11 cellular contexts compared by ENCODE assay signal in the genomic region with DNA sequence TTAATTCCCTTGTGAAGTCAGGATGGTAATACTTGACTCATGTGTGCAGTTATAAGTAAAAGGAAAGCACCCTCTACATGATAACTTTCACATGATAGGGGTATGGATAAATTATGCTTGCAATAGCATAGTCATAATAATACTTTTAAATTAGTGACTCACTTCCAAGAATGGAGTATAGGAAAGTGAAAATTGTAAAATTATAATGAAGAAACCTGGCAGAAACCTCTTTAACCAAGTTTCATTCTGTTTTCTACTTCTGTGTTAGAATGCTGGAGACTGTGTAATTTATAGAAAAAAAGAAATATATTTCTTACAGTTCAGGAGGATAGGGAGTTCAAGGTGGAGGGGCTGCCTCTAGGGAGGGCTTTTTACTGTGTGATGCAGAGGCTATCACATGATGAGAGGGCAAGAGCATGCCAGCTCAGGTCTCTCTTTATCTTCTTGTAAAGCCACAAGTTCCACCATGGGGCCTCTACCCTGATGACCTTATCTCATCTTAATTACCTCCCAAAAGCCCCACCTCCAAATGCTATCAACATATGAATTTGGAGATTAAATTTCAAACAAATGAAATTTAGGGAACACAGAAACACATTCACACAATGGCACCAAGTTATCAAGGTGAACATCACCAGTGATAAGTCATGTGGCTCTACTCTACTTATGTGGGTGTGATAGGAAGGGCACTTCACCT. TPM values are rescaled to one million over a fixed set of nuclear protein-coding genes. Genes with fewer than 3 reads are reported as not detected.
DNase-seq lines count a peak whose midpoint lies in the region; ATAC-seq and TF ChIP-seq lines count a peak whose summit lies in the region.
"Had no signal": no experiment of that assay in that cellular context is flagged by ENCODE, and none has a peak within 500 bp of the region (broad histone marks: within the 10 kb centered on the region; RNA-seq: fewer than 3 reads in every experiment).

No MANE protein-coding gene starts in this region.

- no peak for TF ChIP-seq CTCF in osteocyte (IDR thresholded peaks at IDR 0.05)

- peaks cover 9% of the 10 kb centered on the region for H3K4me1 Mint-ChIP-seq in activated T-cell treated with anti-CD3 and anti-CD28 coated beads, Interleukin-2, amount 50 U/mL, for 24 hours (ENCODE audit: low read depth)
- peaks cover 20% of the 10 kb centered on the region for H3K4me1 Mint-ChIP-seq in osteocyte (ENCODE audit: unreplicated experiment)

- peak; percentile 80 for ATAC-seq in GM21825 (IDR thresholded peaks at IDR 0.05; ENCODE audit: unreplicated experiment)
- peak; percentile 90 for ATAC-seq in HG03432 (IDR thresholded peaks at IDR 0.05; ENCODE audit: unreplicated experiment)
- peak; percentile 84 for ATAC-seq in stimulated activated naive CD8-positive, alpha-beta T cell treated with anti-CD3 and anti-CD28 coated beads, Interleukin-15, Interleukin-2, amounts not matched to agents 100 U/mL and 50 U/mL, for 24 hours

- peak overlapping the region; percentile 72 for H3K27ac Mint-ChIP-seq in activated T-cell treated with anti-CD3 and anti-CD28 coated beads, Interleukin-2, amount 50 U/mL, for 24 hours
- no peak overlapping the region for H3K27ac Mint-ChIP-seq in osteocyte (ENCODE audit: unreplicated experiment)

- no peaks in the 10 kb centered on the region for H3K36me3 Mint-ChIP-seq in activated T-cell treated with anti-CD3 and anti-CD28 coated beads, Interleukin-2, amount 50 U/mL, for 24 hours (ENCODE audit: low read depth)
- no peaks in the 10 kb centered on the region for H3K36me3 Mint-ChIP-seq in osteocyte (ENCODE audit: unreplicated experiment)

- DNase-seq in activated T-cell treated with anti-CD3 and anti-CD28 coated beads, Interleukin-2, amount 50 U/mL, for 24 hours: no peak
- DNase-seq in activated T-cell treated with anti-CD3 and anti-CD28 coated beads, Interleukin-2, amount 50 U/mL, for 1 hour: no peak
- DNase-seq in stimulated activated naive CD8-positive, alpha-beta T cell treated with anti-CD3 and anti-CD28 coated beads, Interleukin-15, Interleukin-2, amounts not matched to agents 100 U/mL and 50 U/mL, for 24 hours: no peak
- DNase-seq in head of caudate nucleus (no peak), NCI-H1436 (lab: John Stamatoyannopoulos, UW) (no peak), osteocyte (ENCODE audit: extremely low spot score, unreplicated experiment) (no peak)
- DNase-seq: ACHN, colonic mucosa, SW 1271 had no signal

- H3K9me3 Mint-ChIP-seq in activated T-cell treated with anti-CD3 and anti-CD28 coated beads, Interleukin-2, amount 50 U/mL, for 24 hours: no peaks in the 10 kb centered on the region
- no peaks in the 10 kb centered on the region for H3K9me3 Mint-ChIP-seq in osteocyte (ENCODE audit: unreplicated experiment)

- no peaks in the 10 kb centered on the region for H3K27me3 Mint-ChIP-seq in activated T-cell treated with anti-CD3 and anti-CD28 coated beads, Interleukin-2, amount 50 U/mL, for 24 hours
- H3K27me3 Mint-ChIP-seq in osteocyte (ENCODE audit: unreplicated experiment): no peaks in the 10 kb centered on the region

- intact Hi-C loops in head of caudate nucleus (cut with DNase I): no loop called here

- H3K4me3 Mint-ChIP-seq in activated T-cell treated with anti-CD3 and anti-CD28 coated beads, Interleukin-2, amount 50 U/mL, for 24 hours: no peak overlapping the region
- no peak overlapping the region for H3K4me3 Mint-ChIP-seq in osteocyte (ENCODE audit: unreplicated experiment)

RNA-seq across cellular contexts. Expression of gene HDAC9, which starts 43.2 kb away (rescaled TPM):
- 0.81 and 1.5 TPM in 2 replicates for total RNA-seq in osteocyte
